Comparison of ENCODE assay signal across 8 cellular contexts in genomic region chr3:42014443-42014945, GRCh38. TPM values are rescaled to one million over a fixed set of nuclear protein-coding genes. Genes with fewer than 3 reads are reported as not detected.
DNase-seq lines count a peak whose midpoint lies in the region; ATAC-seq and FAIRE-seq lines count a peak whose summit lies in the region.

No MANE protein-coding gene starts in this region.

- no peaks in the 10 kb centered on the region for H3K27me3 Mint-ChIP-seq in IgD-negative memory B cell
- H3K27me3 Mint-ChIP-seq in activated naive CD8-positive, alpha-beta T cell treated with anti-CD3 and anti-CD28 coated beads, Interleukin-2, amount 50 U/mL, for 24 hours, result no peaks in the 10 kb centered on the region

- no peak overlapping the region for H3K9ac ChIP-seq in iPS-15b (ENCODE audit: low read depth, low read length)

- no peaks in the 10 kb centered on the region for H3K9me3 Mint-ChIP-seq in IgD-negative memory B cell
- H3K9me3 Mint-ChIP-seq in activated naive CD8-positive, alpha-beta T cell treated with anti-CD3 and anti-CD28 coated beads, Interleukin-2, amount 50 U/mL, for 24 hours, result no peaks in the 10 kb centered on the region

- 0 to 1% (median 1%) methylated on average over 12 of the region's 12 CpGs for WGBS in small intestine, 3 donors

- H3K4me3 Mint-ChIP-seq in IgD-negative memory B cell, result peak overlapping the region; percentile 93 to 100 (median 94)
- H3K4me3 Mint-ChIP-seq in activated naive CD8-positive, alpha-beta T cell treated with anti-CD3 and anti-CD28 coated beads, Interleukin-2, amount 50 U/mL, for 24 hours, result peak overlapping the region; percentile 94

- FAIRE-seq in small intestine (lab: Jason Lieb, UNC), result no peak

- peak overlapping the region; percentile 94 to 99 (median 96) for H3K27ac Mint-ChIP-seq in IgD-negative memory B cell
- peak overlapping the region; percentile 89 for H3K27ac Mint-ChIP-seq in activated naive CD8-positive, alpha-beta T cell treated with anti-CD3 and anti-CD28 coated beads, Interleukin-2, amount 50 U/mL, for 24 hours

- H3K9me3 ChIP-seq in iPS-15b (ENCODE audit: control insufficient read depth, insufficient read depth, low read length) (no peaks in the 10 kb centered on the region), small intestine (ENCODE audit: control insufficient read depth, low read depth) (no peaks in the 10 kb centered on the region)

- H3K4me1 Mint-ChIP-seq in IgD-negative memory B cell, result peaks cover 26 to 51% (median 31%) of the 10 kb centered on the region in 3 donors
- peaks cover 64% of the 10 kb centered on the region for H3K4me1 Mint-ChIP-seq in activated naive CD8-positive, alpha-beta T cell treated with anti-CD3 and anti-CD28 coated beads, Interleukin-2, amount 50 U/mL, for 24 hours

- no peak for ATAC-seq in activated naive CD8-positive, alpha-beta T cell treated with anti-CD3 and anti-CD28 coated beads, Interleukin-2, amount 50 U/mL, for 24 hours
- ATAC-seq in GM18907 (IDR thresholded peaks at IDR 0.05; ENCODE audit: unreplicated experiment), result no peak
- no peak for ATAC-seq in HG03280 (IDR thresholded peaks at IDR 0.05; ENCODE audit: unreplicated experiment)
- no peak for ATAC-seq in HG02973 (IDR thresholded peaks at IDR 0.05; ENCODE audit: unreplicated experiment)

- H3K4me1 ChIP-seq in iPS-15b (ENCODE audit: control insufficient read depth, insufficient read depth, low read length) (peaks cover 10% of the 10 kb centered on the region), small intestine (ENCODE audit: control insufficient read depth in 2 of 2, insufficient read depth in 1 of 2, low read depth in 1 of 2, low read length in 1 of 2) (peaks cover 4 to 18% of the 10 kb centered on the region in 2 donors)

- H3K27me3 ChIP-seq in iPS-15b (ENCODE audit: control insufficient read depth, insufficient read depth, low read length) (no peaks in the 10 kb centered on the region), small intestine (ENCODE audit: control insufficient read depth in 2 of 2, insufficient read depth in 2 of 2, low read length in 2 of 2) (no peaks in the 10 kb centered on the region)

- H3K36me3 ChIP-seq in iPS-15b (ENCODE audit: control insufficient read depth, insufficient read depth, low read length), result no peaks in the 10 kb centered on the region
- H3K36me3 ChIP-seq in small intestine (ENCODE audit: control insufficient read depth in 2 of 2, insufficient read depth in 2 of 2, low read length in 2 of 2), result no peaks in the 10 kb centered on the region

- H3K36me3 Mint-ChIP-seq in IgD-negative memory B cell, result no peaks in the 10 kb centered on the region
- peaks cover 10% of the 10 kb centered on the region for H3K36me3 Mint-ChIP-seq in activated naive CD8-positive, alpha-beta T cell treated with anti-CD3 and anti-CD28 coated beads, Interleukin-2, amount 50 U/mL, for 24 hours (ENCODE audit: low read depth)

- H3K4me3 ChIP-seq in iPS-15b (ENCODE audit: low read depth, low read length), result peak overlapping the region; percentile 64
- H3K4me3 ChIP-seq in small intestine (ENCODE audit: low read depth in 1 of 2, low read length in 2 of 2), result peak overlapping the region; percentile 91 to 96

- H3K27ac ChIP-seq in small intestine (ENCODE audit: low read depth in 1 of 2, low read length in 1 of 2), result peak overlapping the region; percentile 80 to 97

- peak; percentile 44 for DNase-seq in EL
- DNase-seq in activated naive CD8-positive, alpha-beta T cell treated with anti-CD3 and anti-CD28 coated beads, Interleukin-2, amount 50 U/mL, for 24 hours, result no peak
- peak; percentile 55 for DNase-seq in small intestine

RNA-seq across cellular contexts. Expression of gene ULK4, which starts 52.6 kb away (rescaled TPM):
- polyA plus RNA-seq in IgD-negative memory B cell (5.6 TPM), small intestine (1 to 10 TPM; 1.1 to 1.9 (median 1.6) TPM)
